Comparison of ENCODE assay signal across 14 cellular contexts in genomic region chr7:40850017-40850416, GRCh38.
"Had no signal": no experiment of that assay in that cellular context is flagged by ENCODE, and none has a peak within 500 bp of the region (broad histone marks: within the 10 kb centered on the region; RNA-seq: fewer than 3 reads in every experiment).

No MANE protein-coding gene starts in this region.

- DNase-seq: activated CD4-positive, alpha-beta T cell treated with anti-CD3 and anti-CD28 coated beads, Interleukin-2, amount 50 U/mL, for 48 hours; activated CD4-positive, CD25-positive, alpha-beta regulatory T cell treated with anti-CD3 and anti-CD28 coated beads, Interleukin-2, amount 50 U/mL, for 72 hours; activated CD8-positive, alpha-beta memory T cell treated with anti-CD3 and anti-CD28 coated beads, Interleukin-2, amount 10 ng/mL, durations not matched to agents 7 days and 5 days; activated effector memory CD4-positive, alpha-beta T cell treated with Interleukin-2 at 50 U/mL for 16 hours; activated T-cell treated with anti-CD3 and anti-CD28 coated beads, Interleukin-2, amount 50 U/mL, for 24 hours; amygdala; gastrocnemius medialis; kidney; left ventricle myocardium inferior; stimulated activated CD4-positive, alpha-beta T cell treated with anti-CD3 and anti-CD28 coated beads, Interleukin-4, amount 100 ng/mL, for 24 hours; upper lobe of right lung had no signal

- H3K4me3 ChIP-seq: gastrocnemius medialis, left ventricle myocardium inferior, neural progenitor cell, upper lobe of right lung had no signal

- H3K27me3 ChIP-seq: gastrocnemius medialis, neural progenitor cell, upper lobe of right lung had no signal

- H3K79me2 ChIP-seq: parathyroid adenoma had no signal

- H3K9ac ChIP-seq: neural progenitor cell, parathyroid adenoma had no signal

- H3K4me1 ChIP-seq: gastrocnemius medialis, left ventricle myocardium inferior, neural progenitor cell, parathyroid adenoma, upper lobe of right lung had no signal

- H3K27ac ChIP-seq: gastrocnemius medialis, left ventricle myocardium inferior, neural progenitor cell, parathyroid adenoma, upper lobe of right lung had no signal

- H3K9me3 ChIP-seq: gastrocnemius medialis, left ventricle myocardium inferior, upper lobe of right lung had no signal

- H3K4me2 ChIP-seq: neural progenitor cell had no signal

- FAIRE-seq: endometrium, kidney had no signal

- H2AFZ ChIP-seq: neural progenitor cell, parathyroid adenoma had no signal

- H3K36me3 ChIP-seq: gastrocnemius medialis, left ventricle myocardium inferior, neural progenitor cell, upper lobe of right lung had no signal
